19 cellular contexts compared by ENCODE assay signal in the genomic region with DNA sequence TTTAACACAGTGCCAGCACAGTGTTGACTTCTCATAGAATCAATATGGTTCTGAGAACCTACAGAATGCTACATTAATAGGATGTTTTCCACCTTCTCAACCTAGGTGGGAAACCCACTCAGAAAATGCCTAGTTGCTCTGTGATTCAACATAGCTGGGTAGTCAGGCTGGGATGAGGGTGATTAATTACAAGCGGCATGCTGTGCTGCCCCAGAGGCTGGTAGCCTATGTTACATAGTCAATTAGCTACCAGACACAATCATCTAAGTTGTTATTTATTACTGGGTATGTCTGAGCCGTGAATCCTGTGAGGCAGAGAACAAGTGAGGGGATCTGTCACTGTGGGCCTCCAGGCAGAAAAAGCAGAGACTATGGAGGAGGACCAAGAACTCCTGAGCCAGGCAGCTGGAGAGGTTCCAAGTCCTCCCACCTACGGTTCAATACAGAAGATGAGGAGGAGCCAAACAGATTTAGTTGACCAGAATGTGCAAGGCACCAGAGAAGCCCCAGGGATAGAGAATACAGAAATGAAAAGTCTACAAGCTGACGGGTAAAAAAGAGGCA.
DNase-seq lines count a peak whose midpoint lies in the region; ATAC-seq and TF ChIP-seq lines count a peak whose summit lies in the region.
"Had no signal": no experiment of that assay in that cellular context is flagged by ENCODE, and none has a peak within 500 bp of the region (broad histone marks: within the 10 kb centered on the region; RNA-seq: fewer than 3 reads in every experiment).

No MANE protein-coding gene starts in this region.

- H3K27me3 ChIP-seq in prostate gland (replicated peaks; ENCODE audit: insufficient read depth): no peaks in the 10 kb centered on the region

- no peaks in the 10 kb centered on the region for H3K4me1 ChIP-seq in prostate gland (replicated peaks)

- no peak for TF ChIP-seq POLR2A in prostate gland (IDR thresholded peaks at IDR 0.05)

- WGBS in prostate gland: 76% methylated on average over 4 of the region's 4 CpGs

- no peak overlapping the region for H3K4me3 ChIP-seq in prostate gland
- H3K4me3 ChIP-seq: PC-9 had no signal

- DNase-seq in Ammon's horn (ENCODE audit: low spot score) (peak; percentile 4), NCI-H226 (peak; percentile 51), cerebellum (ENCODE audit: low spot score) (peak; percentile 3), renal cortical epithelial cell (ENCODE audit: low read depth) (peak; percentile 77), prostate gland (ENCODE audit: low spot score) (no peak), left ventricle myocardium superior (no peak)
- DNase-seq: CD8-positive, alpha-beta T cell; DND-41; GOT3; HCEC 1CT; Karpas-422; NCI-H1694 treated with DMSO at 0.1 percent for 48 hours; NCI-H2081 treated with DMSO at 0.1 percent for 48 hours; NCI-H2171 treated with DMSO at 0.1 percent for 48 hours; NCI-H526 treated with DMSO at 0.1 percent for 48 hours; PC-9; SIG-M5 had no signal

- no peak for TF ChIP-seq CTCF in prostate gland (IDR thresholded peaks at IDR 0.05)

- H3K9me3 ChIP-seq in prostate gland: no peaks in the 10 kb centered on the region

- ATAC-seq in GM19455 (IDR thresholded peaks at IDR 0.05; ENCODE audit: unreplicated experiment): no peak
- ATAC-seq in left ventricle myocardium superior: no peak
- ATAC-seq: CD8-positive, alpha-beta T cell; SK-N-SH treated with all-trans-retinoic acid at 6 μM for 48 hours had no signal

- no peaks in the 10 kb centered on the region for H3K36me3 ChIP-seq in prostate gland

- no peak overlapping the region for H3K27ac ChIP-seq in prostate gland
- H3K27ac ChIP-seq: PC-9 had no signal

- intact Hi-C loops in prostate gland (cut with DNase I) (no loop called here), left ventricle myocardium superior (cut with micrococcal nuclease) (no loop called here)

Comparison
In these comparisons a context has a peak if more than half of its experiments do, and no peak if none do; other contexts are left out.
1. DNase-seq: peak in Ammon's horn (single experiment), NCI-H226 (single experiment), cerebellum (single experiment) and renal cortical epithelial cell (single experiment); none in prostate gland (single experiment) and left ventricle myocardium superior (single experiment).